ENCODE assay signal across 10 cellular contexts in genomic region chr1:153553691-153554608, GRCh38. TPM values are rescaled to one million over a fixed set of nuclear protein-coding genes. Genes with fewer than 3 reads are reported as not detected.
DNase-seq lines count a peak whose midpoint lies in the region; ATAC-seq and TF ChIP-seq lines count a peak whose summit lies in the region.
"Had no signal": no experiment of that assay in that cellular context is flagged by ENCODE, and none has a peak within 500 bp of the region (broad histone marks: within the 10 kb centered on the region; RNA-seq: fewer than 3 reads in every experiment).

No MANE protein-coding gene starts in this region.

- H3K27ac ChIP-seq in caudate nucleus (ENCODE audit: low read depth, low read length): peak overlapping the region; percentile 23
- H3K27ac ChIP-seq in mesodermal cell (ENCODE audit: low read depth, low read length, severe bottlenecking): peak overlapping the region; percentile 43
- H3K27ac ChIP-seq in tibial artery: peak overlapping the region; percentile 70 to 73
- H3K27ac ChIP-seq: SK-N-MC had no signal

- ATAC-seq in GM18519 (IDR thresholded peaks at IDR 0.05; ENCODE audit: low FRiP score, unreplicated experiment): no peak

- TF ChIP-seq CTCF in tibial artery (IDR thresholded peaks at IDR 0.05): no peak

- H3K9me3 ChIP-seq in mesodermal cell (ENCODE audit: control insufficient read depth, low read length) (no peaks in the 10 kb centered on the region), tibial artery (no peaks in the 10 kb centered on the region)
- H3K9me3 ChIP-seq: ovary had no signal

- H3K4me1 ChIP-seq in mesodermal cell (ENCODE audit: control insufficient read depth, insufficient read depth, low read length, poor library complexity, severe bottlenecking) (peaks cover 39% of the 10 kb centered on the region), tibial artery (peaks cover 6 to 42% (median 36%) of the 10 kb centered on the region in 4 donors)

- 57 to 83% methylated on average over 1 of the region's 3 CpGs for WGBS in mesodermal cell (ENCODE audit: insufficient coverage in 2 of 2), 2 experiments

- no peaks in the 10 kb centered on the region for H3K36me3 Mint-ChIP-seq in T-helper 2 cell treated with Interferon-gamma antibody and Interleukin-4, amounts not matched to agents 5 μg/mL and 100 μg/mL, for 36 hours (ENCODE audit: low read depth)

- peak overlapping the region; percentile 5 for H3K27ac Mint-ChIP-seq in T-helper 2 cell treated with Interferon-gamma antibody and Interleukin-4, amounts not matched to agents 5 μg/mL and 100 μg/mL, for 36 hours

- H3K27me3 Mint-ChIP-seq in T-helper 2 cell treated with Interferon-gamma antibody and Interleukin-4, amounts not matched to agents 5 μg/mL and 100 μg/mL, for 36 hours (ENCODE audit: low read depth): no peaks in the 10 kb centered on the region

- no peaks in the 10 kb centered on the region for H3K9me3 Mint-ChIP-seq in T-helper 2 cell treated with Interferon-gamma antibody and Interleukin-4, amounts not matched to agents 5 μg/mL and 100 μg/mL, for 36 hours

- intact Hi-C loops in tibial artery (cut with DNase I; ENCODE audit: low total_unique reads): no loop called here

- no peak overlapping the region for H3K4me3 Mint-ChIP-seq in T-helper 2 cell treated with Interferon-gamma antibody and Interleukin-4, amounts not matched to agents 5 μg/mL and 100 μg/mL, for 36 hours

- DNase-seq in T-helper 2 cell treated with Interferon-gamma antibody and Interleukin-4, amounts not matched to agents 5 μg/mL and 100 μg/mL, for 36 hours (ENCODE audit: low spot score): no peak
- no peak for DNase-seq in T-helper 2 cell
- peak in 2 of 61 donors; percentile 23 to 25 for DNase-seq in caudate nucleus (lab: John Stamatoyannopoulos, UW)
- peak; percentile 20 to 71 for DNase-seq in tibial artery
- DNase-seq in NK-92 (lab: John Stamatoyannopoulos, UW; ENCODE audit: unreplicated experiment): no peak
- no peak for DNase-seq in stimulated activated CD4-positive, alpha-beta T cell treated with anti-CD3 and anti-CD28 coated beads, Interleukin-15, amount 100 ng/mL, for 24 hours

- H3K4me1 Mint-ChIP-seq in T-helper 2 cell treated with Interferon-gamma antibody and Interleukin-4, amounts not matched to agents 5 μg/mL and 100 μg/mL, for 36 hours (ENCODE audit: low read depth): peaks cover 7% of the 10 kb centered on the region

- H3K36me3 ChIP-seq in mesodermal cell (ENCODE audit: control insufficient read depth, insufficient read depth, low read length) (no peaks in the 10 kb centered on the region), tibial artery (no peaks in the 10 kb centered on the region)
- H3K36me3 ChIP-seq: ovary had no signal

- no peaks in the 10 kb centered on the region for H3K27me3 ChIP-seq in tibial artery
- H3K27me3 ChIP-seq: ovary had no signal

- H3K4me3 ChIP-seq in mesodermal cell (ENCODE audit: extremely low read depth, insufficient read depth, low read length, poor library complexity, severe bottlenecking): no peak overlapping the region
- no peak overlapping the region for H3K4me3 ChIP-seq in tibial artery
- H3K4me3 ChIP-seq: ovary, SK-N-MC had no signal

RNA-seq across cellular contexts. Expression of gene S100A3, which starts 4.9 kb away (rescaled TPM):
- 26.8 TPM for polyA plus RNA-seq in mesodermal cell (2013, experiment 1 of 2)
- 18.2 TPM for polyA plus RNA-seq in mesodermal cell (2013, experiment 2 of 2)

RNA-seq across cellular contexts. Expression of gene S100A4, which starts 8.3 kb away (rescaled TPM):
- polyA plus RNA-seq in mesodermal cell (2013, experiment 1 of 2): 235 TPM
- 190 TPM for polyA plus RNA-seq in mesodermal cell (2013, experiment 2 of 2)

RNA-seq across cellular contexts. Expression of gene S100A2, which starts 11.7 kb away (rescaled TPM):
- 1.3 TPM for polyA plus RNA-seq in mesodermal cell (2013, experiment 1 of 2)
- polyA plus RNA-seq in mesodermal cell (2013, experiment 2 of 2): 1.6 TPM

RNA-seq across cellular contexts. Expression of gene S100A5, which starts 13.2 kb away (rescaled TPM):
- polyA plus RNA-seq in mesodermal cell (2013, experiment 1 of 2): 0.63 TPM
- not detected for polyA plus RNA-seq in mesodermal cell (2013, experiment 2 of 2)
- polyA plus RNA-seq: ovary had no signal

RNA-seq across cellular contexts. Expression of gene S100A6, which starts 18.2 kb away (rescaled TPM):
- polyA plus RNA-seq in mesodermal cell (2013, experiment 1 of 2): 178 TPM
- 147 TPM for polyA plus RNA-seq in mesodermal cell (2013, experiment 2 of 2)

Comparison
In these comparisons a context has a peak if more than half of its experiments do, and no peak if none do; other contexts are left out.
1. DNase-seq: peak in tibial artery (2 of 2); none in T-helper 2 cell treated with Interferon-gamma antibody and Interleukin-4, amounts not matched to agents 5 μg/mL and 100 μg/mL, for 36 hours (single experiment), T-helper 2 cell (0 of 5), NK-92 (single experiment) and stimulated activated CD4-positive, alpha-beta T cell treated with anti-CD3 and anti-CD28 coated beads, Interleukin-15, amount 100 ng/mL, for 24 hours (single experiment).
2. Peak in every context shown above with its lines, with median percentiles within 50 percentile points of each other: H3K27ac ChIP-seq.